Comparison of ENCODE assay signal across 9 cellular contexts in genomic region chr11:2931416-2931746, GRCh38. TPM values are rescaled to one million over a fixed set of nuclear protein-coding genes. Genes with fewer than 3 reads are reported as not detected.
"Had no signal": no experiment of that assay in that cellular context is flagged by ENCODE, and none has a peak within 500 bp of the region (broad histone marks: within the 10 kb centered on the region; RNA-seq: fewer than 3 reads in every experiment).

No MANE protein-coding gene starts in this region.

- H3K27ac Mint-ChIP-seq: T-helper 2 cell treated with Interferon-gamma antibody and Interleukin-4, amounts not matched to agents 5 μg/mL and 100 μg/mL, for 36 hours had no signal

- H3K27me3 ChIP-seq: vagina had no signal

- H3K9me3 Mint-ChIP-seq: activated naive CD4-positive, alpha-beta T cell treated with anti-CD3 and anti-CD28 coated beads, Interleukin-2, amount 50 U/mL, for 72 hours; naive B cell; stimulated activated memory B cell treated with anti-CD40 and anti-IgM and Interleukin-4, amounts not matched to agents 10 μg/mL and 1 μg/mL and 100 μg/mL, for 72 hours; T-helper 2 cell treated with Interferon-gamma antibody and Interleukin-4, amounts not matched to agents 5 μg/mL and 100 μg/mL, for 36 hours had no signal

- DNase-seq: caudate nucleus, naive B cell had no signal

- H3K36me3 ChIP-seq: left ventricle myocardium inferior, tibial artery, vagina had no signal

- H3K4me3 ChIP-seq: tibial artery had no signal

- H3K27ac ChIP-seq: left ventricle myocardium inferior had no signal

- H3K9me3 ChIP-seq: left ventricle myocardium inferior, tibial artery, vagina had no signal

- H3K36me3 Mint-ChIP-seq: activated naive CD4-positive, alpha-beta T cell treated with anti-CD3 and anti-CD28 coated beads, Interleukin-2, amount 50 U/mL, for 72 hours; naive B cell; stimulated activated memory B cell treated with anti-CD40 and anti-IgM and Interleukin-4, amounts not matched to agents 10 μg/mL and 1 μg/mL and 100 μg/mL, for 72 hours had no signal

RNA-seq across cellular contexts. Expression of gene PHLDA2, which starts 2.2 kb away (rescaled TPM):
- total RNA-seq: left ventricle myocardium inferior, skeletal muscle tissue had no signal
